8 cellular contexts compared by ENCODE assay signal in the genomic region with DNA sequence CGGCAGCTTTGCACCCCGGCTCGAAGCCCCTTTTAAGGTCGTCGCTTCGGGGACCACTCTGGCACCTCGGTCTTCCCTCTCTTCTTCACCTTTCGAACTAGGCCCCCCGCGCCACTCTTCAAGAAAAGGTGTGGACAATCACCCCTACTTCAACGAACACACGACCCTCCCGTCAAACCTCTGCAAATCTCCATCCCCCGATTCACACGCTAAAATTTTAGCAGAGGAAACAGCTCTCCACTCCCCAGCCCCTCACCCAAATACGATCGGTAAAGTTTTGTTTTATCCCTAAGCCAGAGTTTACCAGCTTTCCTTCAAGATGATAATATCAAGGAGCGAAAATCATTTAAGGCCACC.
DNase-seq lines count a peak whose midpoint lies in the region; ATAC-seq, FAIRE-seq and TF ChIP-seq lines count a peak whose summit lies in the region.

No MANE protein-coding gene starts in this region.

- H3K36me3 ChIP-seq in CD4-positive, CD25-positive, alpha-beta regulatory T cell (ENCODE audit: control insufficient read depth, insufficient read depth, low read length) = no peaks in the 10 kb centered on the region
- H3K36me3 ChIP-seq in Peyer's patch (no peaks in the 10 kb centered on the region), osteoblast (ENCODE audit: insufficient read depth, low read length) (no peaks in the 10 kb centered on the region), small intestine (ENCODE audit: control insufficient read depth in 2 of 2, insufficient read depth in 2 of 2, low read length in 2 of 2) (no peaks in the 10 kb centered on the region)

- H2AFZ ChIP-seq in osteoblast (ENCODE audit: low read length) = no peak overlapping the region

- 31 to 50% (median 44%) methylated on average over 18 of the region's 18 CpGs for WGBS in small intestine, 3 donors

- ATAC-seq in CD4-positive, CD25-positive, alpha-beta regulatory T cell (ENCODE audit: low read depth in 2 of 2) = no peak
- no peak for ATAC-seq in HG03139 (IDR thresholded peaks at IDR 0.05; ENCODE audit: unreplicated experiment)

- peaks cover 39 to 78% (median 65%) of the 10 kb centered on the region in 4 donors for H3K4me1 Mint-ChIP-seq in CD4-positive, CD25-positive, alpha-beta regulatory T cell

- peaks cover 55% of the 10 kb centered on the region for H3K4me1 ChIP-seq in CD4-positive, CD25-positive, alpha-beta regulatory T cell (ENCODE audit: control insufficient read depth, insufficient read depth, low read length, poor library complexity, severe bottlenecking)
- H3K4me1 ChIP-seq in Peyer's patch (peaks cover 0 to 22% (median 7%) of the 10 kb centered on the region in 4 donors), osteoblast (ENCODE audit: insufficient read depth, low read length) (peaks cover 51% of the 10 kb centered on the region), small intestine (ENCODE audit: control insufficient read depth in 2 of 2, insufficient read depth in 1 of 2, low read depth in 1 of 2, low read length in 1 of 2) (peaks cover 0 to 16% of the 10 kb centered on the region in 2 donors)

- no peaks in the 10 kb centered on the region for H3K9me3 ChIP-seq in CD4-positive, CD25-positive, alpha-beta regulatory T cell (ENCODE audit: control insufficient read depth in 2 of 2, low read length in 2 of 2)
- H3K9me3 ChIP-seq in Peyer's patch = no peaks in the 10 kb centered on the region
- H3K9me3 ChIP-seq in osteoblast (ENCODE audit: low read depth, low read length) = no peaks in the 10 kb centered on the region
- H3K9me3 ChIP-seq in small intestine (ENCODE audit: control insufficient read depth, low read depth) = no peaks in the 10 kb centered on the region

- no peaks in the 10 kb centered on the region for H3K27me3 ChIP-seq in CD4-positive, CD25-positive, alpha-beta regulatory T cell (ENCODE audit: control insufficient read depth, insufficient read depth, low read length)
- H3K27me3 ChIP-seq in Peyer's patch (no peaks in the 10 kb centered on the region), osteoblast (ENCODE audit: insufficient read depth, low read length) (no peaks in the 10 kb centered on the region), small intestine (ENCODE audit: control insufficient read depth in 2 of 2, insufficient read depth in 2 of 2, low read length in 2 of 2) (no peaks in the 10 kb centered on the region)

- no peak for TF ChIP-seq POLR2A in Peyer's patch (IDR thresholded peaks at IDR 0.05)

- no peaks in the 10 kb centered on the region for H3K36me3 Mint-ChIP-seq in CD4-positive, CD25-positive, alpha-beta regulatory T cell

- peaks cover 7% of the 10 kb centered on the region for H3K27me3 Mint-ChIP-seq in CD4-positive, CD25-positive, alpha-beta regulatory T cell

- H3K4me3 Mint-ChIP-seq in CD4-positive, CD25-positive, alpha-beta regulatory T cell = peak overlapping the region; percentile 90 to 95 (median 92)

- H3K27ac Mint-ChIP-seq in CD4-positive, CD25-positive, alpha-beta regulatory T cell = peak overlapping the region; percentile 87 to 91 (median 87)

- TF ChIP-seq CTCF in Peyer's patch (IDR thresholded peaks at IDR 0.05) = no peak
- TF ChIP-seq CTCF in epithelial cell of esophagus (IDR thresholded peaks at IDR 0.05; ENCODE audit: insufficient read depth, low read depth, low read length, missing control alignments) = no peak
- TF ChIP-seq CTCF in osteoblast (IDR thresholded peaks at IDR 0.05; ENCODE audit: extremely low read depth, low read depth, low read length) = no peak

- H4K20me1 ChIP-seq in osteoblast (ENCODE audit: insufficient read depth, low read length) = peaks cover 17% of the 10 kb centered on the region

- no peak for DNase-seq in CD4-positive, CD25-positive, alpha-beta regulatory T cell
- DNase-seq in Peyer's patch = no peak
- no peak for DNase-seq in epithelial cell of esophagus (ENCODE audit: low read depth)
- no peak for DNase-seq in osteoblast (ENCODE audit: insufficient read length, low spot score, missing footprints)
- no peak for DNase-seq in globus pallidus (ENCODE audit: low spot score)
- DNase-seq in Ammon's horn (ENCODE audit: low spot score) = no peak
- no peak for DNase-seq in small intestine

- no peak overlapping the region for H3K4me3 ChIP-seq in CD4-positive, CD25-positive, alpha-beta regulatory T cell (ENCODE audit: low read depth, low read length)
- H3K4me3 ChIP-seq in Peyer's patch = peak overlapping the region; percentile 67 to 96 (median 80)
- peak overlapping the region; percentile 41 for H3K4me3 ChIP-seq in epithelial cell of esophagus (ENCODE audit: low read length)
- H3K4me3 ChIP-seq in osteoblast (ENCODE audit: insufficient read depth, low read length) = peak overlapping the region; percentile 62
- peak overlapping the region in 1 of 2 donors; percentile 91 for H3K4me3 ChIP-seq in small intestine (ENCODE audit: low read depth in 1 of 2, low read length in 2 of 2)

- peaks cover 73% of the 10 kb centered on the region for H3K79me2 ChIP-seq in osteoblast (ENCODE audit: insufficient read depth, low read length)

- no peak overlapping the region for H3K27ac ChIP-seq in CD4-positive, CD25-positive, alpha-beta regulatory T cell (ENCODE audit: insufficient read depth, low read length, poor library complexity, severe bottlenecking)
- H3K27ac ChIP-seq in Peyer's patch (peak overlapping the region; percentile 87 to 99 (median 94)), osteoblast (ENCODE audit: low read depth, low read length) (peak overlapping the region; percentile 45), small intestine (ENCODE audit: low read depth in 1 of 2, low read length in 1 of 2) (peak overlapping the region in 1 of 2 donors; percentile 81)

- no peak for FAIRE-seq in small intestine (lab: Jason Lieb, UNC)

- peak overlapping the region; percentile 76 for H3K4me2 ChIP-seq in osteoblast (ENCODE audit: insufficient read depth, low read length)

- H3K9me3 Mint-ChIP-seq in CD4-positive, CD25-positive, alpha-beta regulatory T cell = no peaks in the 10 kb centered on the region
